ENCODE assay signal across 15 cellular contexts in the genomic region with DNA sequence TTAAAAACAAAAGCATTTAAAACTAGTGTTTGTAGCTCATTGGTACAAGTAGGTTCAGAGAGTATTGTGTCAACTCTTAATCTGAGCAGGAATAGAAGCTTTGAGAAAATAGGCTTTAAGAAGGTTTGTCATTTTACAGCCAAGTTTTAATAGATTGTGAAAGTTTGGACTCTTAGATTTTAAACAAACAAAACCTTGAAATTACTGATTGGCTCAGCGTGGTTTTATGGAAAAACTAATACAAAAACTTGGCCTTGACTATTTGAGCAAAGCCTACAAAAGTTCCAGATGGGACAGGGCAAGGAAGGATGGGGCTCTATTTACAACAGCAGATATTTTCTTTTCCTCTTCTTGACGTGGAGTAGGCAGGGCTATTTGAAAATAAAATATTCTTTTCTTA. TPM values are rescaled to one million over a fixed set of nuclear protein-coding genes. Genes with fewer than 3 reads are reported as not detected.
A peak's percentile ranks its signal among the peaks of the same experiment; 100 is the strongest.
DNase-seq lines count a peak whose midpoint lies in the region; ATAC-seq, FAIRE-seq and TF ChIP-seq lines count a peak whose summit lies in the region.
"Had no signal": no experiment of that assay in that cellular context is flagged by ENCODE, and none has a peak within 500 bp of the region (broad histone marks: within the 10 kb centered on the region; RNA-seq: fewer than 3 reads in every experiment).

No MANE protein-coding gene starts in this region.

- peaks cover 0 to 6% (median 0%) of the 10 kb centered on the region in 4 donors for H3K36me3 ChIP-seq in liver (ENCODE audit: control insufficient read depth in 4 of 4, insufficient read depth in 3 of 4, low read depth in 1 of 4, low read length in 3 of 4)
- peaks cover 0 to 1% of the 10 kb centered on the region in 2 experiments; a peak in 2 of 5 replicates for H3K36me3 ChIP-seq in HepG2 (replicated peaks in 1 of 2; ENCODE audit: control insufficient read depth in 1 of 2, insufficient read depth in 2 of 2, low read length in 2 of 2)
- no peaks in the 10 kb centered on the region for H3K36me3 ChIP-seq in body of pancreas (replicated peaks in 1 of 2; ENCODE audit: insufficient read depth in 1 of 2, low read depth in 2 of 2)
- no peaks in the 10 kb centered on the region for H3K36me3 ChIP-seq in A673 (ENCODE audit: insufficient read depth, low read length, poor library complexity, severe bottlenecking)

- FAIRE-seq in HepG2 (lab: Jason Lieb, UNC) = no peak

- H3K4me1 ChIP-seq in liver (ENCODE audit: control insufficient read depth in 4 of 4, insufficient read depth in 4 of 4, low read length in 3 of 4) (peaks cover 0 to 41% (median 26%) of the 10 kb centered on the region in 4 donors), HepG2 (ENCODE audit: insufficient read depth, low read length) (peaks cover 51% of the 10 kb centered on the region), body of pancreas (peaks cover 58% of the 10 kb centered on the region), A673 (ENCODE audit: insufficient read depth, low read length, poor library complexity, severe bottlenecking) (peaks cover 49% of the 10 kb centered on the region)

- BruUV-seq in HepG2 (replicated peaks; lab: Mats Ljungman, UMichigan) = no TSS peak
- BruUV-seq in A673 (replicated peaks; lab: Mats Ljungman, UMichigan) = no TSS peak

- DNase-seq in HepG2 (ENCODE audit: low spot score) (no peak), body of pancreas (no peak), left lobe of liver (ENCODE audit: low spot score) (no peak), DMS 273 (lab: John Stamatoyannopoulos, UW; ENCODE audit: unreplicated experiment) (no peak), KBM-7 (no peak), NOMO-1 treated with dmso at 0.1 percent for 144 hours (lab: John Stamatoyannopoulos, UW; ENCODE audit: unreplicated experiment) (no peak), A673 (ENCODE audit: low spot score) (no peak)
- DNase-seq: ACHN, AML-193, Calu3, NCI-H187, NCI-H526 treated with DMSO at 0.1 percent for 48 hours, SIG-M5 had no signal

- H3K4me2 ChIP-seq in HepG2 (ENCODE audit: low read depth, low read length) = no peak overlapping the region

- no peak overlapping the region for H2AFZ ChIP-seq in HepG2 (ENCODE audit: low read length)

- no peak for ATAC-seq in HepG2
- peak; percentile 48 for ATAC-seq in body of pancreas
- peak; percentile 43 for ATAC-seq in left lobe of liver

- TF ChIP-seq CTCF in liver (IDR thresholded peaks at IDR 0.05; ENCODE audit: low read depth, low read length, missing input control) = no peak
- TF ChIP-seq CTCF in HepG2 (CRISPR knock-in tag; IDR thresholded peaks at IDR 0.05) = no peak
- TF ChIP-seq CTCF in body of pancreas (IDR thresholded peaks at IDR 0.05) = no peak
- no peak for TF ChIP-seq CTCF in A673 (conservative IDR thresholded peaks at IDR 0.05; ENCODE audit: low read depth, low read length)

- H3K9me3 ChIP-seq in liver (ENCODE audit: control insufficient read depth in 4 of 4, low read length in 3 of 4) = no peaks in the 10 kb centered on the region
- H3K9me3 ChIP-seq in HepG2 (ENCODE audit: low read length) = no peaks in the 10 kb centered on the region
- H3K9me3 ChIP-seq in body of pancreas = no peaks in the 10 kb centered on the region
- H3K9me3 ChIP-seq in A673 (ENCODE audit: low read depth, low read length, poor library complexity, severe bottlenecking) = no peaks in the 10 kb centered on the region
- H3K9me3 ChIP-seq: HAP-1 had no signal

- TF ChIP-seq RAD21 in liver (IDR thresholded peaks at IDR 0.05) (no peak), HepG2 (CRISPR knock-in tag; IDR thresholded peaks at IDR 0.05) (no peak)

- H3K79me2 ChIP-seq in HepG2 (ENCODE audit: insufficient read depth, low read length) = peaks cover 82% of the 10 kb centered on the region

- H3K27ac ChIP-seq in liver (ENCODE audit: low read depth in 1 of 2, low read length in 2 of 2) = no peak overlapping the region
- H3K27ac ChIP-seq in HepG2 (ENCODE audit: extremely low read length, insufficient read depth, low read length) = no peak overlapping the region
- peak overlapping the region in 3 of 4 donors; percentile 3 to 56 (median 5) for H3K27ac ChIP-seq in body of pancreas
- H3K27ac ChIP-seq in A673 (ENCODE audit: low read depth, low read length, poor library complexity, severe bottlenecking) = no peak overlapping the region

- WGBS in liver = 15% methylated on average over 2 of the region's 2 CpGs
- 30% methylated on average over 2 of the region's 2 CpGs for WGBS in HepG2 (ENCODE audit: low lambda C conversion rate)
- 4 to 14% methylated on average over 2 of the region's 2 CpGs for WGBS in body of pancreas, 2 donors

- TF ChIP-seq POLR2A in HepG2 (IDR thresholded peaks at IDR 0.05; ENCODE audit: insufficient read depth in 1 of 2, low read depth in 2 of 2, low read length in 2 of 2) (no peak), body of pancreas (IDR thresholded peaks at IDR 0.05) (no peak)

- H3K27me3 ChIP-seq in liver (ENCODE audit: control insufficient read depth in 4 of 4, insufficient read depth in 4 of 4, low read length in 3 of 4) (no peaks in the 10 kb centered on the region), HepG2 (ENCODE audit: control insufficient read depth in 1 of 2, insufficient read depth in 2 of 2, low read length in 2 of 2) (no peaks in the 10 kb centered on the region), body of pancreas (no peaks in the 10 kb centered on the region), A673 (replicated peaks; ENCODE audit: insufficient read depth, low read depth, low read length, poor library complexity) (no peaks in the 10 kb centered on the region)

- TF ChIP-seq EP300 in HepG2 (IDR thresholded peaks at IDR 0.05; ENCODE audit: low read depth in 2 of 2, low read length in 2 of 2) (no peak), HepG2 (CRISPR knock-in tag; IDR thresholded peaks at IDR 0.05; ENCODE audit: borderline replicate concordance) (no peak)

- intact Hi-C loops in HepG2 (cut with micrococcal nuclease; ENCODE audit: unreplicated experiment) (no loop called here), body of pancreas (cut with DNase I) (no loop called here), A673 (cut with micrococcal nuclease; ENCODE audit: unreplicated experiment) (no loop called here)

- no peaks in the 10 kb centered on the region for H4K20me1 ChIP-seq in HepG2 (ENCODE audit: insufficient read depth, low read length)

- CTCF ChIA-PET in HepG2 (lab: Yijun Ruan, JAX; ENCODE audit: low intra/inter-chr PET ratio, low total read pairs) (no interaction called here), A673 (lab: Charles Lee) (no interaction called here)

- POLR2A ChIA-PET in HepG2 (lab: Yijun Ruan, JAX) (interaction anchor here (1.5 kb wide), 1 partner anchor 27 kb away, joined by 3 read pairs; no protein-coding TSS in a partner anchor), A673 (lab: Charles Lee; ENCODE audit: low non-redundant PET) (no interaction called here)

- in situ Hi-C loops in HepG2 (cut with HindIII; ENCODE audit: extremely low pct_ligation_motif_present, low pct_unique_long_range_greater_than_20kb) = no loop called here
- in situ Hi-C loops in KBM-7 (cut with MboI; ENCODE audit: low pct_unique_long_range_greater_than_20kb, low sequenced_read_pairs) = no loop called here

- no peak overlapping the region for H3K4me3 ChIP-seq in liver (ENCODE audit: low read depth in 1 of 3, low read length in 3 of 3)
- H3K4me3 ChIP-seq in HepG2 (replicated peaks in 1 of 3; ENCODE audit: insufficient read depth in 1 of 3, low read depth in 2 of 3, low read length in 3 of 3) = no peak overlapping the region
- no peak overlapping the region for H3K4me3 ChIP-seq in body of pancreas
- H3K4me3 ChIP-seq in A673 (ENCODE audit: low read depth, low read length, poor library complexity, severe bottlenecking) = no peak overlapping the region
- H3K4me3 ChIP-seq: HAP-1 had no signal

- H3K9ac ChIP-seq in liver (ENCODE audit: low read depth in 1 of 2, low read length in 2 of 2) = no peak overlapping the region
- H3K9ac ChIP-seq in HepG2 (ENCODE audit: insufficient read depth, low read depth, low read length) = no peak overlapping the region

TF ChIP-seq in liver, 16 proteins besides CTCF, POLR2A, EP300 and RAD21 (continues in another document):
- peak; percentile 47 to 77 for TF ChIP-seq HNF4A (conservative IDR thresholded peaks at IDR 0.05)
- no peak for TF ChIP-seq TAF1 (conservative IDR thresholded peaks at IDR 0.05)
- TF ChIP-seq SP1 (IDR thresholded peaks at IDR 0.05) = peak; percentile 29

TF ChIP-seq in HepG2, 621 proteins besides CTCF, POLR2A, EP300 and RAD21 (continues in another document):
- TF ChIP-seq MAZ (IDR thresholded peaks at IDR 0.05; ENCODE audit: borderline replicate concordance, low read depth, low read length) (no peak), MAZ (CRISPR knock-in tag; IDR thresholded peaks at IDR 0.05; ENCODE audit: low read depth) (no peak), FIP1L1 (IDR thresholded peaks at IDR 0.05; ENCODE audit: borderline replicate concordance, insufficient read depth, low read depth, low read length) (no peak), MEIS2 (CRISPR knock-in tag; IDR thresholded peaks at IDR 0.05) (no peak)

RNA-seq across cellular contexts. Expression of gene ZFX, which starts 16.5 kb away (rescaled TPM):
- total RNA-seq in liver = 10 to 100 TPM; 28.2 to 50.0 TPM
- 1 to 10 TPM; 3.8 to 9.7 TPM for polyA plus RNA-seq in liver
- 37.3 and 66.3 TPM in 2 replicates for total RNA-seq in HepG2 (2016; rRNA removed; fragmentation: Illumina TruSeq; extraction: Trizol)
- total RNA-seq in HepG2 (2016; cell fraction: cytosol; rRNA removed; fragmentation: Illumina TruSeq; extraction: Trizol; ENCODE audit: low read depth) = 17.0 and 20.4 TPM in 2 replicates
- 37.7 and 62.0 TPM in 2 replicates for total RNA-seq in HepG2 (2016; cell fraction: insoluble cytoplasmic fraction; rRNA removed; fragmentation: Illumina TruSeq; extraction: Trizol)
- 18.7 and 22.7 TPM in 2 replicates for total RNA-seq in HepG2 (2016; cell fraction: membrane; rRNA removed; fragmentation: Illumina TruSeq; extraction: Trizol)
- 33.1 and 36.3 TPM in 2 replicates for total RNA-seq in HepG2 (2016; cell fraction: nucleus; rRNA removed; fragmentation: Illumina TruSeq; extraction: Trizol)
- 13.8 and 14.9 TPM in 2 replicates for polyA plus RNA-seq in HepG2 (2011; rRNA removed)
- 5.6 and 10.7 TPM in 2 replicates for polyA plus RNA-seq in HepG2 (2011; cell fraction: cytosol; rRNA removed)
- 12.3 and 17.6 TPM in 2 replicates for polyA plus RNA-seq in HepG2 (2011; cell fraction: nucleus; rRNA removed)
- polyA plus RNA-seq in HepG2 (2012) = 15.4 and 18.0 TPM in 2 replicates
- polyA plus RNA-seq in HepG2 (2016; cell fraction: cytosol; fragmentation: Illumina TruSeq; extraction: Trizol; ENCODE audit: low read depth) = 0.86 and 0.89 TPM in 2 replicates
- 16.6 and 19.7 TPM in 2 replicates for polyA plus RNA-seq in HepG2 (2016; cell fraction: insoluble cytoplasmic fraction; fragmentation: Illumina TruSeq; extraction: Trizol; ENCODE audit: low read depth)
- polyA plus RNA-seq in HepG2 (2016; cell fraction: membrane; fragmentation: Illumina TruSeq; extraction: Trizol; ENCODE audit: low read depth) = 2.3 TPM in 2 replicates
- polyA plus RNA-seq in HepG2 (2016; cell fraction: nucleus; fragmentation: Illumina TruSeq; extraction: Trizol; ENCODE audit: insufficient read depth, low read depth) = 33.0 and 36.3 TPM in 2 replicates
- polyA minus RNA-seq in HepG2 (2011; rRNA and poly(A)+ RNA removed; ENCODE audit: low replicate concordance) = 21.0 and 79.5 TPM in 2 replicates
- 26.8 and 40.5 TPM in 2 replicates for polyA minus RNA-seq in HepG2 (2011; cell fraction: cytosol; rRNA and poly(A)+ RNA removed)
- 57.7 and 69.4 TPM in 2 replicates for polyA minus RNA-seq in HepG2 (2011; cell fraction: nucleus; rRNA and poly(A)+ RNA removed)
- total RNA-seq in body of pancreas = 10 to 100 TPM; 23.4 to 28.3 TPM
- 12.5 TPM for total RNA-seq in left lobe of liver
- total RNA-seq in A673 (2021) = 63.9 and 64.6 TPM in 2 replicates

Comparison
In these comparisons a context has a peak if more than half of its experiments do, and no peak if none do; other contexts are left out.
1. H3K27ac ChIP-seq: peak in body of pancreas (3 of 4); none in liver (0 of 2), HepG2 (single experiment) and A673 (single experiment).